9 cellular contexts compared by ENCODE assay signal in the genomic region with DNA sequence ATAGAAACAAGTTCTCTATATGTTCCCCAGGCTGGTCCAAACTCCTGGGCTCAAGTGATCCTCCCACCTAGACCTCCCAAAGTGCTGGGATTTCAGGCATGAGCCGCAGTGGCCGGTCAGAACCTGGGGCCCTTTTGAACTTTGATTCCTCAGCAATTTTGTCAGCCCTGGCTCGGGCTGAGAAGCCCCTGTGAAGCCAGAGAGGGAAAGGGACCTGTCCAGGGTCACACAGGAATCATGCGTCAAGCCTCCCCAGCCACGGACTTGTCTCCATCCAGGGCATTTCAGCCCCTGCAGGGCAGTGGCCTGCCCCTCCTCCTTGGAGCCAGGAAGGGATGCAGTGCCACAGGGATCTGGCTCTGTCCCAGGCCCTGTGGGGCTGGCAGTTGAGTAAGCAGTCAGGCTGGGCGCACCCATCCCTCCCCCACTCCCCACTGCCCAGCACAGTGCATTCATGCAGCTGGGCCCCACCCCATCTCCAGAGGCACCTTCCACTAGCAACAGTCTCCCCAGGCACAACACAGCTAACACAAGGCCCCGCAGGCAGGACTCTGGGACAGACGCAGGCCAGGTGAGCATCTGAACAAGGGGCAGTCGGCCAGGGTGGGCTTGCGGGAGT. TPM values are rescaled to one million over a fixed set of nuclear protein-coding genes. Genes with fewer than 3 reads are reported as not detected.
DNase-seq lines count a peak whose midpoint lies in the region; ATAC-seq and TF ChIP-seq lines count a peak whose summit lies in the region.
"Had no signal": no experiment of that assay in that cellular context is flagged by ENCODE, and none has a peak within 500 bp of the region (broad histone marks: within the 10 kb centered on the region; RNA-seq: fewer than 3 reads in every experiment).

A gene (plus strand): TSS at position 516 of the 619 bp plus-strand sequence. CDS start 153 bp downstream, outside the sequence.

- no peak within 1 kb of the TSS for H3K27ac Mint-ChIP-seq in T-cell
- peak within 1 kb of the TSS; percentile 64 for H3K27ac Mint-ChIP-seq in progenitor cell of endocrine pancreas

- peaks cover 17% of the 10 kb centered on the region; the same call in 1 of the 2 replicates for H4K20me1 ChIP-seq in DND-41 (ENCODE audit: insufficient read depth, low read length)

- H3K4me2 ChIP-seq in DND-41 (ENCODE audit: insufficient read depth, low read length) = no peak within 1 kb of the TSS

- H3K36me3 Mint-ChIP-seq in T-cell = peaks cover 3% of the 10 kb centered on the region
- peaks cover 10% of the 10 kb centered on the region for H3K36me3 Mint-ChIP-seq in progenitor cell of endocrine pancreas (ENCODE audit: insufficient read depth)

- H3K9me3 Mint-ChIP-seq in T-cell (no peaks in the 10 kb centered on the region), progenitor cell of endocrine pancreas (ENCODE audit: low read depth) (no peaks in the 10 kb centered on the region)

- H3K9ac ChIP-seq in DND-41 (ENCODE audit: low read depth, low read length) = no peak within 1 kb of the TSS
- H3K9ac ChIP-seq: parathyroid adenoma had no signal

- no peaks in the 10 kb centered on the region for H3K4me1 ChIP-seq in DND-41 (ENCODE audit: insufficient read depth, low read length)

- no peaks in the 10 kb centered on the region for H3K4me1 Mint-ChIP-seq in T-cell
- peaks cover 19% of the 10 kb centered on the region for H3K4me1 Mint-ChIP-seq in progenitor cell of endocrine pancreas (ENCODE audit: low read depth)

- no peaks in the 10 kb centered on the region for H3K79me2 ChIP-seq in DND-41 (ENCODE audit: insufficient read depth, low read length)
- H3K79me2 ChIP-seq: parathyroid adenoma had no signal

- no peak for DNase-seq in DND-41
- no peak for DNase-seq in T-cell
- peak in 23 of 42 donors; percentile 6 to 62 (median 36) for DNase-seq in head of caudate nucleus
- DNase-seq in progenitor cell of endocrine pancreas (ENCODE audit: low spot score, unreplicated experiment) = no peak
- no peak for DNase-seq in cortex of kidney (lab: John Stamatoyannopoulos, UW)
- no peak for DNase-seq in NCI-H82 treated with DMSO at 0.1 percent for 48 hours (lab: John Stamatoyannopoulos, UW; ENCODE audit: unreplicated experiment)

- 0 out of 3 replicates have a peak, but pooled peaks have one; percentile 25 for ATAC-seq in DND-41 (ENCODE audit: insufficient read depth, low read depth)
- ATAC-seq in T-cell (replicated peaks in 1 of 4) = no peak
- ATAC-seq in GM21381 (IDR thresholded peaks at IDR 0.05; ENCODE audit: unreplicated experiment) = no peak
- no peak for ATAC-seq in HG03095 (IDR thresholded peaks at IDR 0.05; ENCODE audit: unreplicated experiment)

- no peak within 1 kb of the TSS for H3K4me3 ChIP-seq in DND-41 (ENCODE audit: low read depth in 1 of 2, low read length in 2 of 2)

- intact Hi-C loops in head of caudate nucleus (cut with DNase I) = no loop called here

- CTCF ChIA-PET in T-cell (lab: Charles Lee) = no interaction called here

- H3K27ac ChIP-seq in DND-41 (ENCODE audit: low read length) = no peak within 1 kb of the TSS
- H3K27ac ChIP-seq: parathyroid adenoma had no signal

- POLR2A ChIA-PET in T-cell (lab: Charles Lee) = no interaction called here

- TF ChIP-seq CTCF in DND-41 (IDR thresholded peaks at IDR 0.05; ENCODE audit: borderline replicate concordance, extremely low read depth, low read length, poor library complexity, severe bottlenecking) (no peak), progenitor cell of endocrine pancreas (IDR thresholded peaks at IDR 0.05; ENCODE audit: unreplicated experiment) (no peak)

- H2AFZ ChIP-seq in DND-41 (ENCODE audit: low read depth, low read length) = no peak within 1 kb of the TSS
- H2AFZ ChIP-seq: parathyroid adenoma had no signal

- peaks cover 47% of the 10 kb centered on the region for H3K36me3 ChIP-seq in DND-41 (ENCODE audit: insufficient read depth, low read length)

- no peaks in the 10 kb centered on the region for H3K9me3 ChIP-seq in DND-41 (ENCODE audit: insufficient read depth, low read length, severe bottlenecking)

- H3K27me3 ChIP-seq in DND-41 (ENCODE audit: insufficient read depth, low read length, poor library complexity) = no peaks in the 10 kb centered on the region

- H3K4me3 Mint-ChIP-seq in T-cell (no peak within 1 kb of the TSS), progenitor cell of endocrine pancreas (ENCODE audit: low read depth) (no peak within 1 kb of the TSS)

- H3K27me3 Mint-ChIP-seq in T-cell = no peaks in the 10 kb centered on the region
- no peaks in the 10 kb centered on the region for H3K27me3 Mint-ChIP-seq in progenitor cell of endocrine pancreas

RNA-seq across cellular contexts. Expression of the gene that starts here (rescaled TPM):
- total RNA-seq in T-cell (10 to 100 TPM; 43.3 to 74.8 (median 69.8) TPM), progenitor cell of endocrine pancreas (22.1 and 22.5 TPM in 2 replicates)

Comparison
In these comparisons a context has a peak if more than half of its experiments do, and no peak if none do; other contexts are left out.
1. DNase-seq: peak in head of caudate nucleus (23 of 42); none in DND-41 (single experiment), T-cell (0 of 34), progenitor cell of endocrine pancreas (single experiment), cortex of kidney (single experiment) and NCI-H82 treated with DMSO at 0.1 percent for 48 hours (single experiment).